Comparison of ENCODE assay signal across 18 cellular contexts in the genomic region with DNA sequence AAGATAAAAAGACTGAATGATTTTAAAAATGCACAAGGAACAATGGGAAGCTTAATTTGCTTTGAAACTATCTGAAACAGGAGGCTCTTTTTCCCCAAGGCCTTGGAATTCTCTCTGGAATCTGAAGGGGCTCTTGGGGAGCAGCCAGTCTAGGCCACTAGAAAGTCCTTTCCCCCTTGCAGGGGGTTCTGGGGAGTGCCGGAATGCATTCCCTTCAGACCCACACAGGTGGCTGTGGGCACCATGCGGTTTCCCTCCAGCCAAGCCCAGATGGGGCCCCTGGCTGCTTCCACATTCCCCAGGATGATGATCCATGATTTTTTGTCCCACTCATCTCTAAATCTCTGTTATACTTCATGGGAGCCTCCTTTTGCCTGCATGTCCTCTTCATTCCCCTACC. TPM values are rescaled to one million over a fixed set of nuclear protein-coding genes. Genes with fewer than 3 reads are reported as not detected.
A peak's percentile ranks its signal among the peaks of the same experiment; 100 is the strongest.
DNase-seq lines count a peak whose midpoint lies in the region; ATAC-seq and TF ChIP-seq lines count a peak whose summit lies in the region.
"Had no signal": no experiment of that assay in that cellular context is flagged by ENCODE, and none has a peak within 500 bp of the region (broad histone marks: within the 10 kb centered on the region; RNA-seq: fewer than 3 reads in every experiment).

No MANE protein-coding gene starts in this region.

- H3K4me1 ChIP-seq in lower lobe of right lung (no peaks in the 10 kb centered on the region), upper lobe of right lung (no peaks in the 10 kb centered on the region), body of pancreas (no peaks in the 10 kb centered on the region)

- H3K9me3 ChIP-seq in lower lobe of right lung (no peaks in the 10 kb centered on the region), upper lobe of right lung (no peaks in the 10 kb centered on the region), body of pancreas (no peaks in the 10 kb centered on the region)
- H3K9me3 ChIP-seq: MG63 had no signal

- TF ChIP-seq CTCF in astrocyte of the cerebellum (IDR thresholded peaks at IDR 0.05; ENCODE audit: low read depth, low read length, missing control alignments) = no peak
- TF ChIP-seq CTCF in lower lobe of right lung (IDR thresholded peaks at IDR 0.05) = no peak
- TF ChIP-seq CTCF in upper lobe of right lung (IDR thresholded peaks at IDR 0.05) = no peak
- no peak for TF ChIP-seq CTCF in body of pancreas (IDR thresholded peaks at IDR 0.05)

- H3K27me3 ChIP-seq in lower lobe of right lung (ENCODE audit: low read depth) = no peaks in the 10 kb centered on the region
- H3K27me3 ChIP-seq in upper lobe of right lung = no peaks in the 10 kb centered on the region
- no peaks in the 10 kb centered on the region for H3K27me3 ChIP-seq in body of pancreas

- H3K4me3 ChIP-seq in astrocyte of the cerebellum (ENCODE audit: low read depth, low read length) (no peak overlapping the region), lower lobe of right lung (no peak overlapping the region), upper lobe of right lung (no peak overlapping the region), body of pancreas (no peak overlapping the region)
- H3K4me3 ChIP-seq: MG63, PC-9 had no signal

- DNase-seq in Daoy (ENCODE audit: low read depth) = peak; percentile 82
- peak; percentile 28 for DNase-seq in astrocyte of the cerebellum (ENCODE audit: low read depth)
- no peak for DNase-seq in lower lobe of right lung
- no peak for DNase-seq in upper lobe of right lung
- no peak for DNase-seq in NCI-H82 treated with DMSO at 0.1 percent for 48 hours (lab: John Stamatoyannopoulos, UW; ENCODE audit: unreplicated experiment)
- DNase-seq in body of pancreas = no peak
- no peak for DNase-seq in iPS-NIHi11 (ENCODE audit: low spot score)
- DNase-seq: GDM1, MG63, NCI-H1417 treated with DMSO at 0.1 percent for 48 hours, NCI-H187, NCI-H2107, NCI-H446 treated with DMSO at 0.1 percent for 48 hours, NCI-H69, PC-9, SIG-M5 had no signal

- peak; percentile 48 to 61 for ATAC-seq in lower lobe of right lung
- ATAC-seq in upper lobe of right lung = peak; percentile 62
- ATAC-seq in body of pancreas = no peak

- H3K36me3 ChIP-seq in lower lobe of right lung (no peaks in the 10 kb centered on the region), upper lobe of right lung (no peaks in the 10 kb centered on the region), body of pancreas (replicated peaks in 1 of 2; ENCODE audit: insufficient read depth in 1 of 2, low read depth in 2 of 2) (no peaks in the 10 kb centered on the region)
- H3K36me3 ChIP-seq: MG63 had no signal

- in situ Hi-C loops in astrocyte of the cerebellum (cut with HindIII; ENCODE audit: low sequenced_read_pairs) = no loop called here

- TF ChIP-seq POLR2A in body of pancreas (IDR thresholded peaks at IDR 0.05) = no peak

- intact Hi-C loops in lower lobe of right lung (cut with DNase I) (no loop called here), upper lobe of right lung (cut with DNase I) (no loop called here), body of pancreas (cut with DNase I) (no loop called here)

- 83 to 96% methylated on average over 2 of the region's 2 CpGs for WGBS in body of pancreas, 2 donors

- no peak overlapping the region for H3K27ac ChIP-seq in lower lobe of right lung
- no peak overlapping the region for H3K27ac ChIP-seq in upper lobe of right lung
- no peak overlapping the region for H3K27ac ChIP-seq in body of pancreas
- H3K27ac ChIP-seq: PC-9 had no signal

RNA-seq across cellular contexts. Expression of a gene that starts 10.7 kb away (rescaled TPM):
- total RNA-seq in Daoy (2014; rRNA removed; shearing (Covaris generic)) = not detected in 2 replicates
- total RNA-seq in lower lobe of right lung (not detected), upper lobe of right lung (not detected), body of pancreas (not detected)
- total RNA-seq: B cell, LHCN-M2, PC-9 had no signal

Comparison
In these comparisons a context has a peak if more than half of its experiments do, and no peak if none do; other contexts are left out.
1. DNase-seq: peak in Daoy (single experiment) and astrocyte of the cerebellum (single experiment); none in lower lobe of right lung (single experiment), upper lobe of right lung (single experiment), NCI-H82 treated with DMSO at 0.1 percent for 48 hours (single experiment), body of pancreas (0 of 4) and iPS-NIHi11 (single experiment).